ENCODE assay signal across 7 cellular contexts in genomic region chr6:157380779-157381561, GRCh38. TPM values are rescaled to one million over a fixed set of nuclear protein-coding genes. Genes with fewer than 3 reads are reported as not detected.
DNase-seq lines count a peak whose midpoint lies in the region; ATAC-seq and TF ChIP-seq lines count a peak whose summit lies in the region.

ZDHHC14 (plus strand) TSS chr6:157381190.

- TF ChIP-seq CTCF in hepatocyte (IDR thresholded peaks at IDR 0.05; ENCODE audit: poor library complexity): no peak
- TF ChIP-seq CTCF in retinal pigment epithelial cell (conservative IDR thresholded peaks at IDR 0.05; ENCODE audit: low read depth, low read length): no peak

- DNase-seq in NCI-H1417 treated with DMSO at 0.1 percent for 48 hours (lab: John Stamatoyannopoulos, UW) (peak; percentile 60), T1000 (lab: John Stamatoyannopoulos, UW) (peak; percentile 76), astrocyte of the hippocampus (ENCODE audit: low read depth, low spot score) (peak; percentile 96), hepatocyte (ENCODE audit: low spot score) (peak; percentile 93), retinal pigment epithelial cell (ENCODE audit: low read depth) (peak; percentile 26)

- H3K9me2 ChIP-seq in hepatocyte (replicated peaks; ENCODE audit: insufficient read depth): no peaks in the 10 kb centered on the region

- peak within 1 kb of the TSS; percentile 96 for H3K27ac ChIP-seq in hepatocyte

- ATAC-seq in GM18498 (IDR thresholded peaks at IDR 0.05; ENCODE audit: unreplicated experiment) (peak; percentile 83), HG02798 (IDR thresholded peaks at IDR 0.05; ENCODE audit: poor library complexity, unreplicated experiment) (peak; percentile 85)

- peak within 1 kb of the TSS; percentile 86 for H3K4me2 ChIP-seq in hepatocyte

- H2AFZ ChIP-seq in hepatocyte: peak within 1 kb of the TSS; percentile 68

- H3K4me3 ChIP-seq in hepatocyte (peak within 1 kb of the TSS; percentile 91), retinal pigment epithelial cell (ENCODE audit: low read length) (peak within 1 kb of the TSS; percentile 83)

- under 1% methylated on average over 87 of the region's 106 CpGs for WGBS in hepatocyte (ENCODE audit: low lambda C conversion rate, missing lambda C conversion rate)

- H3K27me3 ChIP-seq in hepatocyte: no peaks in the 10 kb centered on the region

- no peaks in the 10 kb centered on the region for H3K9me3 ChIP-seq in hepatocyte (ENCODE audit: low read depth)

- peaks cover 9% of the 10 kb centered on the region for H3K4me1 ChIP-seq in hepatocyte (ENCODE audit: insufficient read depth)

- no peaks in the 10 kb centered on the region for H3K36me3 ChIP-seq in hepatocyte (replicated peaks; ENCODE audit: insufficient read depth, low read depth)

- peaks cover 33% of the 10 kb centered on the region for H3K79me2 ChIP-seq in hepatocyte

- no peaks in the 10 kb centered on the region for H4K20me1 ChIP-seq in hepatocyte (ENCODE audit: insufficient read depth, poor library complexity, severe bottlenecking)

RNA-seq across cellular contexts. Expression of gene ZDHHC14, which starts in this region (rescaled TPM):
- total RNA-seq in hepatocyte: 11.8 and 17.3 TPM in 2 replicates
- polyA plus RNA-seq in hepatocyte: 20.2 and 25.2 TPM in 2 replicates

Comparison
In these comparisons a context has a peak if more than half of its experiments do, and no peak if none do; other contexts are left out.
1. Peak in every context shown above with its lines: DNase-seq, ATAC-seq, H3K4me3 ChIP-seq and H3K27ac ChIP-seq.
2. DNase-seq: peak in every context shown above with its lines; median percentile 96 in astrocyte of the hippocampus; 93 in hepatocyte; 76 in T1000; 60 in NCI-H1417 treated with DMSO at 0.1 percent for 48 hours; 26 in retinal pigment epithelial cell.